ENCODE assay signal across 30 cellular contexts in the genomic region with DNA sequence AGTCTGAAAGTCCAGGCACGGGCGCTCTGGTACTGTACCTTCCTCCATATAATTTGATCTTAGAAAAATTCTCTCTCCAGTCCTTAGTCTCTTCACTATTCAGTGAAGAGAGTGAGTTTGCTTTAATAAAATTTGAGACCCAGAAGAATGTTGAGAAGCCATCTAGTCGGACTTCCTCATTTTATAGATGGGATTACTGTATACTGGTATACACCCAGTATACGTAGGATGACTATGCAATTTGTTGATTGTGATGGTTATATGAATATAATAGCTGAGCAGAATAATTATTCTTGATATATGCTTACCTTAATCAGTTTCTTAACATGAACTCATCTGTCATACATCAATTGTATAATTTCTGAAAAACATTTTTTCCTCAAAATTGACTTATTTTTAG.
"Had no signal": no experiment of that assay in that cellular context is flagged by ENCODE, and none has a peak within 500 bp of the region (broad histone marks: within the 10 kb centered on the region; RNA-seq: fewer than 3 reads in every experiment).

No MANE protein-coding gene starts in this region.

- H3K4me1 ChIP-seq: adrenal gland, body of pancreas, gastrocnemius medialis, left lung, lower lobe of right lung, right atrium auricular region, stomach, thyroid gland, upper lobe of left lung, vagina had no signal

- H3K4me3 Mint-ChIP-seq: activated CD4-positive, alpha-beta T cell treated with anti-CD3 and anti-CD28 coated beads for 36 hours; activated naive CD8-positive, alpha-beta T cell treated with anti-CD3 and anti-CD28 coated beads for 36 hours; naive thymus-derived CD8-positive, alpha-beta T cell; neural crest cell; stimulated activated naive B cell treated with anti-CD40 and anti-IgM and Interleukin-4, amounts not matched to agents 10 μg/mL and 1 μg/mL and 100 μg/mL, for 72 hours had no signal

- H3K27me3 ChIP-seq: adrenal gland, body of pancreas, cardiac muscle cell, dorsolateral prefrontal cortex, gastrocnemius medialis, left lung, right atrium auricular region, stomach, thyroid gland, upper lobe of left lung, vagina had no signal

- DNase-seq: activated CD4-positive, alpha-beta T cell treated with anti-CD3 and anti-CD28 coated beads for 36 hours; activated CD4-positive, CD25-positive, alpha-beta regulatory T cell; activated effector memory CD4-positive, alpha-beta T cell treated with Interleukin-2 at 50 U/mL for 16 hours; activated naive CD4-positive, alpha-beta T cell treated with Interleukin-2 at 50 U/mL for 16 hours; activated naive CD8-positive, alpha-beta T cell treated with anti-CD3 and anti-CD28 coated beads for 36 hours; adrenal gland; aorta; body of pancreas; dorsolateral prefrontal cortex; effector memory CD4-positive, alpha-beta T cell; gastrocnemius medialis; glutamatergic neuron; left lung; lower lobe of right lung; mesenchymal stem cell; naive thymus-derived CD8-positive, alpha-beta T cell; occipital lobe; stimulated activated CD4-positive, alpha-beta T cell treated with anti-CD3 and anti-CD28 coated beads, Interleukin-15, amount 100 ng/mL, for 24 hours; stimulated activated CD4-positive, alpha-beta T cell treated with anti-CD3 and anti-CD28 coated beads, Interleukin-2, amount 100 ng/mL, for 24 hours; stimulated activated naive B cell treated with anti-CD40 and anti-IgM and Interleukin-4, amounts not matched to agents 10 μg/mL and 1 μg/mL and 100 μg/mL, for 72 hours; stomach; T-helper 9 cell; thyroid gland; upper lobe of left lung had no signal

- H3K27ac ChIP-seq: adrenal gland, body of pancreas, cardiac muscle cell, coronary artery, dorsolateral prefrontal cortex, gastrocnemius medialis, left lung, lower lobe of right lung, right atrium auricular region, stomach, thyroid gland, upper lobe of left lung, vagina had no signal

- H3K36me3 ChIP-seq: adrenal gland, cardiac muscle cell, gastrocnemius medialis, left lung, lower lobe of right lung, right atrium auricular region, stomach, thyroid gland, upper lobe of left lung, vagina had no signal

- H3K4me3 ChIP-seq: adrenal gland, body of pancreas, cardiac muscle cell, coronary artery, dorsolateral prefrontal cortex, gastrocnemius medialis, left lung, lower lobe of right lung, right atrium auricular region, stomach, thyroid gland, upper lobe of left lung, vagina had no signal

- FAIRE-seq: islet of Langerhans had no signal

- H3K27ac Mint-ChIP-seq: activated CD4-positive, alpha-beta T cell treated with anti-CD3 and anti-CD28 coated beads for 36 hours; activated naive CD8-positive, alpha-beta T cell treated with anti-CD3 and anti-CD28 coated beads for 36 hours; naive thymus-derived CD8-positive, alpha-beta T cell; stimulated activated naive B cell treated with anti-CD40 and anti-IgM and Interleukin-4, amounts not matched to agents 10 μg/mL and 1 μg/mL and 100 μg/mL, for 72 hours had no signal

- H3K27me3 Mint-ChIP-seq: activated CD4-positive, alpha-beta T cell treated with anti-CD3 and anti-CD28 coated beads for 36 hours; activated naive CD8-positive, alpha-beta T cell treated with anti-CD3 and anti-CD28 coated beads for 36 hours; naive thymus-derived CD8-positive, alpha-beta T cell had no signal

- H3K4me1 Mint-ChIP-seq: neural crest cell had no signal

- ATAC-seq: activated CD4-positive, alpha-beta T cell treated with anti-CD3 and anti-CD28 coated beads for 36 hours; body of pancreas; gastrocnemius medialis; left lung; lower lobe of right lung; naive thymus-derived CD8-positive, alpha-beta T cell; stimulated activated naive B cell treated with anti-CD40 and anti-IgM and Interleukin-4, amounts not matched to agents 10 μg/mL and 1 μg/mL and 100 μg/mL, for 72 hours had no signal

- H3K9me3 ChIP-seq: adrenal gland, body of pancreas, gastrocnemius medialis, lower lobe of right lung, right atrium auricular region, stomach, thyroid gland, upper lobe of left lung, vagina had no signal
